ENCODE assay signal across 26 cellular contexts in genomic region chr2:224202466-224202865, GRCh38.
"Had no signal": no experiment of that assay in that cellular context is flagged by ENCODE, and none has a peak within 500 bp of the region (broad histone marks: within the 10 kb centered on the region; RNA-seq: fewer than 3 reads in every experiment).

No MANE protein-coding gene starts in this region.

- H3K27ac ChIP-seq: stomach, suprapubic skin, thoracic aorta, thyroid gland, tibial artery, tibial nerve, transverse colon, upper lobe of left lung, upper lobe of right lung, uterus, vagina had no signal

- H3K36me3 ChIP-seq: stomach, suprapubic skin, thoracic aorta, thyroid gland, tibial artery, tibial nerve, transverse colon, upper lobe of left lung, upper lobe of right lung, uterus, vagina had no signal

- H3K9me3 ChIP-seq: stomach, suprapubic skin, testis, thoracic aorta, thyroid gland, tibial artery, tibial nerve, transverse colon, upper lobe of left lung, upper lobe of right lung, uterus, vagina had no signal

- H3K4me1 ChIP-seq: stomach, suprapubic skin, thyroid gland, tibial artery, tibial nerve, transverse colon, upper lobe of left lung, upper lobe of right lung, uterus, vagina had no signal

- H3K27me3 ChIP-seq: stomach, suprapubic skin, testis, thyroid gland, tibial artery, tibial nerve, transverse colon, upper lobe of left lung, upper lobe of right lung, uterus, vagina had no signal

- ATAC-seq: stimulated activated effector memory CD8-positive, alpha-beta T cell treated with anti-CD3 and anti-CD28 coated beads, Interleukin-12 subunit alpha, Interleukin-12 subunit beta, amount 100 ng/mL, for 72 hours; stimulated activated memory B cell treated with anti-CD40 and anti-IgM and Interleukin-4, amounts not matched to agents 10 μg/mL and 1 μg/mL and 100 μg/mL, for 72 hours; stimulated activated naive B cell treated with anti-CD40 and anti-IgM and Interleukin-4, amounts not matched to agents 10 μg/mL and 1 μg/mL and 100 μg/mL, for 72 hours; stimulated activated naive CD8-positive, alpha-beta T cell treated with anti-CD3 and anti-CD28 coated beads, Interleukin-15, amount 100 ng/mL, for 72 hours; stimulated activated naive CD8-positive, alpha-beta T cell treated with anti-CD3 and anti-CD28 coated beads, Interleukin-15, Interleukin-2, amounts not matched to agents 100 U/mL and 50 U/mL, for 24 hours; upper lobe of right lung had no signal

- DNase-seq: stimulated activated CD4-positive, alpha-beta T cell treated with anti-CD3 and anti-CD28 coated beads, Interleukin-2, amount 100 ng/mL, for 48 hours; stimulated activated CD4-positive, alpha-beta T cell treated with anti-CD3 and anti-CD28 coated beads, Interleukin-4, amount 100 ng/mL, for 1 hour; stimulated activated CD4-positive, alpha-beta T cell treated with anti-CD3 and anti-CD28 coated beads, Interleukin-4, amount 100 ng/mL, for 24 hours; stimulated activated CD4-positive, alpha-beta T cell treated with anti-CD3 and anti-CD28 coated beads, Interleukin-4, amount 100 ng/mL, for 4 hours; stimulated activated CD8-positive, alpha-beta memory T cell treated with anti-CD3 and anti-CD28 coated beads, Interleukin-4, amount 100 ng/mL, for 48 hours; stimulated activated naive B cell treated with anti-CD40 and anti-IgM and Interleukin-4, amounts not matched to agents 10 μg/mL and 1 μg/mL and 100 μg/mL, for 72 hours; stimulated activated naive CD4-positive, alpha-beta T cell; stimulated activated naive CD4-positive, alpha-beta T cell treated with Interleukin-2 at 50 U/mL for 16 hours; stimulated activated naive CD8-positive, alpha-beta T cell treated with anti-CD3 and anti-CD28 coated beads, Interleukin-15, amount 100 ng/mL, for 72 hours; stimulated activated naive CD8-positive, alpha-beta T cell treated with anti-CD3 and anti-CD28 coated beads, Interleukin-15, Interleukin-2, amounts not matched to agents 100 U/mL and 50 U/mL, for 24 hours; stomach; substantia nigra; testis; thyroid gland; tibial artery; transverse colon; trophoblast cell; upper lobe of left lung; upper lobe of right lung; uterus had no signal

- H3K4me3 ChIP-seq: stomach, suprapubic skin, testis, thoracic aorta, thyroid gland, tibial artery, tibial nerve, transverse colon, upper lobe of left lung, upper lobe of right lung, uterus, vagina had no signal
